14 cellular contexts compared by ENCODE assay signal in genomic region chr5:156259618-156260017, GRCh38.
"Had no signal": no experiment of that assay in that cellular context is flagged by ENCODE, and none has a peak within 500 bp of the region (broad histone marks: within the 10 kb centered on the region; RNA-seq: fewer than 3 reads in every experiment).

No MANE protein-coding gene starts in this region.

- H3K4me3 ChIP-seq: body of pancreas, mucosa of descending colon, neural progenitor cell, skin epidermis, tibial nerve had no signal

- H3K27ac ChIP-seq: body of pancreas, neural progenitor cell, skin epidermis, tibial nerve had no signal

- FAIRE-seq: urothelium cell line had no signal

- H3K36me3 ChIP-seq: neural progenitor cell, tibial nerve had no signal

- H3K4me2 ChIP-seq: neural progenitor cell had no signal

- DNase-seq: activated CD4-positive, alpha-beta T cell treated with anti-CD3 and anti-CD28 coated beads, Interleukin-2, amount 50 U/mL, for 1 hour; activated CD4-positive, CD25-positive, alpha-beta regulatory T cell treated with anti-CD3 and anti-CD28 coated beads, Interleukin-2, amount 50 U/mL, for 72 hours; activated CD8-positive, alpha-beta memory T cell treated with anti-CD3 and anti-CD28 coated beads, Interleukin-2, amount 50 U/mL, for 4 hours; activated naive CD4-positive, alpha-beta T cell treated with anti-CD3 and anti-CD28 coated beads for 36 hours; activated T-cell treated with anti-CD3 and anti-CD28 coated beads, Interleukin-2, amount 50 U/mL, for 4 hours; body of pancreas; caudate nucleus; mucosa of descending colon; naive B cell; right cardiac atrium had no signal

- H3K4me1 ChIP-seq: body of pancreas, neural progenitor cell, tibial nerve had no signal

- H3K27me3 ChIP-seq: body of pancreas, neural progenitor cell, tibial nerve had no signal

- H3K9me3 ChIP-seq: body of pancreas, mucosa of descending colon, tibial nerve had no signal

- ATAC-seq: activated T-cell treated with anti-CD3 and anti-CD28 coated beads, Interleukin-2, amount 50 U/mL, for 4 hours; body of pancreas; mucosa of descending colon; right cardiac atrium had no signal
